18 cellular contexts compared by ENCODE assay signal in genomic region chr10:6034371-6034770, GRCh38. TPM values are rescaled to one million over a fixed set of nuclear protein-coding genes. Genes with fewer than 3 reads are reported as not detected.
DNase-seq lines count a peak whose midpoint lies in the region; ATAC-seq and TF ChIP-seq lines count a peak whose summit lies in the region.
"Had no signal": no experiment of that assay in that cellular context is flagged by ENCODE, and none has a peak within 500 bp of the region (broad histone marks: within the 10 kb centered on the region; RNA-seq: fewer than 3 reads in every experiment).

No MANE protein-coding gene starts in this region.

- intact Hi-C loops in activated B cell treated with CpG ODN at 0.5 μM for 24 hours (cut with micrococcal nuclease), result no loop called here
- intact Hi-C loops in spleen (cut with DNase I; ENCODE audit: low total_unique reads), result no loop called here

- H3K9me3 ChIP-seq in spleen, result peaks cover 0 to 16% (median 9%) of the 10 kb centered on the region in 8 donors

- no peak overlapping the region for H3K4me3 ChIP-seq in spleen
- H3K4me3 ChIP-seq: esophagus muscularis mucosa had no signal

- TF ChIP-seq POLR2A in spleen (IDR thresholded peaks at IDR 0.05), result no peak

- peaks cover 76% of the 10 kb centered on the region for H3K36me3 Mint-ChIP-seq in activated CD4-positive, alpha-beta T cell treated with anti-CD3 and anti-CD28 coated beads, Interleukin-2, amount 10 ng/mL, durations not matched to agents 7 days and 5 days (ENCODE audit: low read depth)
- H3K36me3 Mint-ChIP-seq in activated B cell treated with CpG ODN at 0.5 μM for 24 hours (ENCODE audit: low read depth) (peaks cover 76% of the 10 kb centered on the region), endothelial cell (ENCODE audit: low read depth, unreplicated experiment) (no peaks in the 10 kb centered on the region), mesothelial cell of epicardium (peaks cover 3% of the 10 kb centered on the region)

- WGBS in spleen, 5 donors, result 73 to 86% (median 80%) methylated on average over 1 of the region's 1 CpG

- peak overlapping the region; percentile 43 for H3K27ac Mint-ChIP-seq in activated CD4-positive, alpha-beta T cell treated with anti-CD3 and anti-CD28 coated beads, Interleukin-2, amount 10 ng/mL, durations not matched to agents 7 days and 5 days
- H3K27ac Mint-ChIP-seq in activated B cell treated with CpG ODN at 0.5 μM for 24 hours, result peak overlapping the region; percentile 18
- peak overlapping the region; percentile 21 for H3K27ac Mint-ChIP-seq in endothelial cell (ENCODE audit: unreplicated experiment)
- no peak overlapping the region for H3K27ac Mint-ChIP-seq in mesothelial cell of epicardium

- POLR2A ChIA-PET in activated CD4-positive, alpha-beta T cell treated with anti-CD3 and anti-CD28 coated beads, Interleukin-2, amount 10 ng/mL, durations not matched to agents 7 days and 5 days (lab: Charles Lee), result no interaction called here
- POLR2A ChIA-PET in activated B cell treated with CpG ODN at 0.5 μM for 24 hours (lab: Charles Lee), result interaction anchor here (0.6 to 1.3 kb wide), 3 partner anchors 14 to 58 kb away, joined by 3 to 6 read pairs (median 5); no protein-coding TSS in a partner anchor

- peak overlapping the region in 7 of 8 donors; percentile 9 to 66 (median 53) for H3K27ac ChIP-seq in spleen
- H3K27ac ChIP-seq: VCaP had no signal

- peaks cover 0 to 53% (median 15%) of the 10 kb centered on the region in 6 donors for H3K4me1 ChIP-seq in spleen

- ATAC-seq in activated B cell treated with CpG ODN at 0.5 μM for 24 hours (ENCODE audit: low read depth), result no peak

- no peaks in the 10 kb centered on the region for H3K27me3 Mint-ChIP-seq in activated CD4-positive, alpha-beta T cell treated with anti-CD3 and anti-CD28 coated beads, Interleukin-2, amount 10 ng/mL, durations not matched to agents 7 days and 5 days
- H3K27me3 Mint-ChIP-seq in activated B cell treated with CpG ODN at 0.5 μM for 24 hours, result no peaks in the 10 kb centered on the region
- no peaks in the 10 kb centered on the region for H3K27me3 Mint-ChIP-seq in endothelial cell (ENCODE audit: unreplicated experiment)
- H3K27me3 Mint-ChIP-seq in mesothelial cell of epicardium (ENCODE audit: low read depth), result peaks cover 11% of the 10 kb centered on the region

- DNase-seq in activated CD4-positive, alpha-beta T cell treated with anti-CD3 and anti-CD28 coated beads, Interleukin-2, amount 10 ng/mL, durations not matched to agents 7 days and 5 days, result no peak
- DNase-seq in activated CD4-positive, alpha-beta T cell treated with anti-CD3 and anti-CD28 coated beads, Interleukin-2, amount 50 U/mL, for 48 hours, result no peak
- DNase-seq in activated B cell treated with CpG ODN at 0.5 μM for 24 hours (no peak), endothelial cell (ENCODE audit: low spot score) (no peak), spleen (no peak), DMS 273 treated with DMSO at 0.1 percent for 48 hours (lab: John Stamatoyannopoulos, UW) (no peak), mesothelial cell of epicardium (ENCODE audit: low spot score in 2 of 2, unreplicated experiment in 2 of 2) (no peak), inferior parietal cortex (ENCODE audit: extremely low spot score) (no peak)
- DNase-seq: glutamatergic neuron; NCI-H2029; NCI-H446 treated with DMSO at 0.1 percent for 48 hours; NK-92 treated with Interleukin-12 subunit alpha and Interleukin-12 subunit beta, amount 100 ng/mL, for 24 hours had no signal

- no peaks in the 10 kb centered on the region for H3K27me3 ChIP-seq in spleen (replicated peaks in 1 of 7)
- H3K27me3 ChIP-seq: esophagus muscularis mucosa had no signal

- H3K9me3 Mint-ChIP-seq in activated CD4-positive, alpha-beta T cell treated with anti-CD3 and anti-CD28 coated beads, Interleukin-2, amount 10 ng/mL, durations not matched to agents 7 days and 5 days, result peaks cover 14% of the 10 kb centered on the region
- H3K9me3 Mint-ChIP-seq in activated B cell treated with CpG ODN at 0.5 μM for 24 hours (peaks cover 4% of the 10 kb centered on the region), endothelial cell (ENCODE audit: unreplicated experiment) (peaks cover 4% of the 10 kb centered on the region), mesothelial cell of epicardium (peaks cover 29% of the 10 kb centered on the region)

- TF ChIP-seq CTCF in activated B cell treated with CpG ODN at 0.5 μM for 24 hours (IDR thresholded peaks at IDR 0.05) (no peak), endothelial cell (IDR thresholded peaks at IDR 0.05; ENCODE audit: unreplicated experiment) (no peak), spleen (IDR thresholded peaks at IDR 0.05 in 8 of 11, conservative IDR thresholded peaks at IDR 0.05 in 3 of 11) (no peak), mesothelial cell of epicardium (IDR thresholded peaks at IDR 0.05; ENCODE audit: unreplicated experiment) (no peak)

- H3K4me1 Mint-ChIP-seq in activated CD4-positive, alpha-beta T cell treated with anti-CD3 and anti-CD28 coated beads, Interleukin-2, amount 10 ng/mL, durations not matched to agents 7 days and 5 days, result peaks cover 70% of the 10 kb centered on the region
- H3K4me1 Mint-ChIP-seq in activated B cell treated with CpG ODN at 0.5 μM for 24 hours (peaks cover 48% of the 10 kb centered on the region), endothelial cell (ENCODE audit: unreplicated experiment) (no peaks in the 10 kb centered on the region), mesothelial cell of epicardium (no peaks in the 10 kb centered on the region)

- H3K4me3 Mint-ChIP-seq in activated CD4-positive, alpha-beta T cell treated with anti-CD3 and anti-CD28 coated beads, Interleukin-2, amount 10 ng/mL, durations not matched to agents 7 days and 5 days, result no peak overlapping the region
- H3K4me3 Mint-ChIP-seq in activated B cell treated with CpG ODN at 0.5 μM for 24 hours, result no peak overlapping the region
- H3K4me3 Mint-ChIP-seq in endothelial cell (ENCODE audit: unreplicated experiment), result no peak overlapping the region
- no peak overlapping the region for H3K4me3 Mint-ChIP-seq in mesothelial cell of epicardium

- CTCF ChIA-PET in activated CD4-positive, alpha-beta T cell treated with anti-CD3 and anti-CD28 coated beads, Interleukin-2, amount 10 ng/mL, durations not matched to agents 7 days and 5 days (lab: Charles Lee), result interaction anchor here (0.7 to 1.8 kb wide), 3 partner anchors 9 to 24 kb away, joined by 4 to 8 read pairs (median 4); no protein-coding TSS in a partner anchor
- CTCF ChIA-PET in activated B cell treated with CpG ODN at 0.5 μM for 24 hours (lab: Charles Lee), result interaction anchor here (1.1 kb wide), 1 partner anchor 20 kb away, joined by 4 read pairs; no protein-coding TSS in a partner anchor

- H3K36me3 ChIP-seq in spleen, result no peaks in the 10 kb centered on the region
- H3K36me3 ChIP-seq: esophagus muscularis mucosa had no signal

RNA-seq across cellular contexts. Expression of gene IL2RA, which starts 27.8 kb away (rescaled TPM):
- 100 to 1,000 TPM; 124 to 142 TPM for total RNA-seq in activated CD4-positive, alpha-beta T cell treated with anti-CD3 and anti-CD28 coated beads, Interleukin-2, amount 10 ng/mL, durations not matched to agents 7 days and 5 days
- 151 and 160 TPM in 2 replicates for total RNA-seq in activated B cell treated with CpG ODN at 0.5 μM for 24 hours
- not detected for total RNA-seq in endothelial cell (ENCODE audit: unreplicated experiment)
- 10 to 100 TPM in 5 of 7 donors, 1 to 10 TPM in 2; 3.5 to 78.7 (median 22.8) TPM for total RNA-seq in spleen
- polyA plus RNA-seq in spleen, result 1 to 10 TPM; 5.0 to 9.7 (median 5.6) TPM
- total RNA-seq in mesothelial cell of epicardium, result not detected in 3 replicates
- total RNA-seq: A673, Daoy, renal cortical epithelial cell, RPMI7951 had no signal

RNA-seq across cellular contexts. Expression of gene RBM17, which starts 54.5 kb away (rescaled TPM):
- 100 to 1,000 TPM; 164 to 177 TPM for total RNA-seq in activated CD4-positive, alpha-beta T cell treated with anti-CD3 and anti-CD28 coated beads, Interleukin-2, amount 10 ng/mL, durations not matched to agents 7 days and 5 days
- total RNA-seq in activated B cell treated with CpG ODN at 0.5 μM for 24 hours, result 207 and 209 TPM in 2 replicates
- 113 TPM for total RNA-seq in endothelial cell (ENCODE audit: unreplicated experiment)
- 100 to 1,000 TPM in 6 of 7 donors, 10 to 100 TPM in 1; 93.2 to 140 (median 120) TPM for total RNA-seq in spleen
- polyA plus RNA-seq in spleen, result 100 to 1,000 TPM in 1 of 3 donors, 10 to 100 TPM in 2; 63.1 to 100 (median 93.5) TPM
- total RNA-seq in mesothelial cell of epicardium, result 108 to 115 TPM (median 112 TPM) in 3 replicates

RNA-seq across cellular contexts. Expression of gene IL15RA, which starts 57.0 kb away (rescaled TPM):
- 10 to 100 TPM; 16.1 to 16.5 TPM for total RNA-seq in activated CD4-positive, alpha-beta T cell treated with anti-CD3 and anti-CD28 coated beads, Interleukin-2, amount 10 ng/mL, durations not matched to agents 7 days and 5 days
- total RNA-seq in activated B cell treated with CpG ODN at 0.5 μM for 24 hours (19.1 and 19.8 TPM in 2 replicates), endothelial cell (ENCODE audit: unreplicated experiment) (0.97 TPM), spleen (10 to 100 TPM; 18.7 to 37.4 (median 28.6) TPM), mesothelial cell of epicardium (not detected in 3 replicates)
- polyA plus RNA-seq in spleen, result 10 to 100 TPM in 2 of 3 donors, 1 to 10 TPM in 1; 9.9 to 13.8 (median 11.1) TPM
